Comparison of ENCODE assay signal across 1 cellular context in genomic region chr1:155244368-155245162, GRCh38.
TF ChIP-seq lines count a peak whose summit lies in the region.

No MANE protein-coding gene starts in this region.

TF ChIP-seq in K562, 482 proteins besides CTCF, POLR2A, EP300 and RAD21 (continued from another document and continues in another):
- peak; percentile 93 for TF ChIP-seq MEF2D (tag; conservative IDR thresholded peaks at IDR 0.05; ENCODE audit: low read depth)
- TF ChIP-seq HDGF (IDR thresholded peaks at IDR 0.05): no peak
- TF ChIP-seq ZNF408 (CRISPR knock-in tag; IDR thresholded peaks at IDR 0.05; ENCODE audit: low read depth): no peak
- peak; percentile 80 for TF ChIP-seq NUFIP1 (IDR thresholded peaks at IDR 0.05; ENCODE audit: partially characterized antibody)
- TF ChIP-seq ARID3A (IDR thresholded peaks at IDR 0.05; ENCODE audit: borderline replicate concordance, low read depth, low read length): peak; percentile 78; the same call in 1 of the 2 replicates
- TF ChIP-seq HDAC2 (IDR thresholded peaks at IDR 0.05): peak; percentile 100
- no peak for TF ChIP-seq RFX5 (IDR thresholded peaks at IDR 0.05; ENCODE audit: low read depth, low read length)
- TF ChIP-seq BRF2 (IDR thresholded peaks at IDR 0.05; ENCODE audit: borderline replicate concordance, insufficient read depth, insufficient read length): no peak
- no peak for TF ChIP-seq MTF1 (CRISPR knock-in tag; IDR thresholded peaks at IDR 0.05; ENCODE audit: borderline replicate concordance)
- TF ChIP-seq RBM25 (IDR thresholded peaks at IDR 0.05; ENCODE audit: low read depth, low read length, severe bottlenecking): peak; percentile 85
- no peak for TF ChIP-seq POLR3G (IDR thresholded peaks at IDR 0.05; ENCODE audit: extremely low read depth, insufficient read length, insufficient replicate concordance)
- peak; percentile 99 for TF ChIP-seq E2F1 (CRISPR knock-in tag; IDR thresholded peaks at IDR 0.05)
- peak; percentile 80 for TF ChIP-seq VEZF1 (CRISPR knock-in tag; IDR thresholded peaks at IDR 0.05)
- no peak for TF ChIP-seq SAFB2 (IDR thresholded peaks at IDR 0.05; ENCODE audit: borderline replicate concordance, low read depth, low read length, severe bottlenecking)
- TF ChIP-seq UBTF (IDR thresholded peaks at IDR 0.05; ENCODE audit: borderline replicate concordance in 1 of 2, low read depth in 2 of 2, low read length in 2 of 2): peak; percentile 46 to 74; a peak in 1 of 4 replicates
- 0 out of 2 replicates have a peak, but pooled peaks have one; percentile 57 for TF ChIP-seq STAT6 (CRISPR knock-in tag; IDR thresholded peaks at IDR 0.05)
- TF ChIP-seq GATAD2A (IDR thresholded peaks at IDR 0.05): peak; percentile 100
- peak; percentile 94 for TF ChIP-seq MAX (CRISPR knock-in tag; IDR thresholded peaks at IDR 0.05)
- peak; percentile 87 for TF ChIP-seq ZNF395 (CRISPR knock-in tag; IDR thresholded peaks at IDR 0.05)
- 0 out of 2 replicates have a peak, but pooled peaks have one; percentile 75 for TF ChIP-seq ERF (CRISPR knock-in tag; IDR thresholded peaks at IDR 0.05)
- TF ChIP-seq RNF2 (IDR thresholded peaks at IDR 0.05): peak; percentile 98
- TF ChIP-seq BRD9 (IDR thresholded peaks at IDR 0.05; ENCODE audit: low read depth, partially characterized antibody): peak; percentile 99
- TF ChIP-seq ZFX (CRISPR knock-in tag; IDR thresholded peaks at IDR 0.05): peak; percentile 47
- peak; percentile 61; the same call in 1 of the 2 replicates for TF ChIP-seq NR2F6 (CRISPR knock-in tag; IDR thresholded peaks at IDR 0.05)
- TF ChIP-seq C11orf30 (IDR thresholded peaks at IDR 0.05; ENCODE audit: low read depth): peak; percentile 78
- peak; percentile 39; the same call in 1 of the 2 replicates for TF ChIP-seq DEAF1 (CRISPR knock-in tag; IDR thresholded peaks at IDR 0.05)
- no peak for TF ChIP-seq HNRNPH1 (optimal IDR thresholded peaks at IDR 0.05; ENCODE audit: low read depth, low read length)
- TF ChIP-seq KLF1 (tag; IDR thresholded peaks at IDR 0.05): 0 out of 2 replicates have a peak, but pooled peaks have one; percentile 64
- TF ChIP-seq NONO (IDR thresholded peaks at IDR 0.05; ENCODE audit: low read depth in 2 of 2, low read length in 1 of 2): peak in 1 of 2 experiments; percentile 95; a peak in 1 of 4 replicates
- peak in 1 of 2 experiments; percentile 93; a peak in 3 of 4 replicates for TF ChIP-seq RCOR1 (IDR thresholded peaks at IDR 0.05; ENCODE audit: borderline replicate concordance in 1 of 2, low read depth in 2 of 2, low read length in 2 of 2)
- TF ChIP-seq ELF4 (CRISPR knock-in tag; IDR thresholded peaks at IDR 0.05): peak; percentile 96
- TF ChIP-seq DPF2 (IDR thresholded peaks at IDR 0.05): peak; percentile 97
- peak; percentile 73 for TF ChIP-seq DMBX1 (CRISPR knock-in tag; IDR thresholded peaks at IDR 0.05; ENCODE audit: borderline replicate concordance)
- 0 out of 2 replicates have a peak, but pooled peaks have one; percentile 5 for TF ChIP-seq PBX2 (CRISPR knock-in tag; IDR thresholded peaks at IDR 0.05; ENCODE audit: low read depth)
- peak; percentile 98 for TF ChIP-seq PBX2 (tag; conservative IDR thresholded peaks at IDR 0.05; ENCODE audit: low read depth)
- TF ChIP-seq ZNF717 (CRISPR knock-in tag; IDR thresholded peaks at IDR 0.05): no peak
- peak; percentile 69 for TF ChIP-seq ZBTB12 (CRISPR knock-in tag; IDR thresholded peaks at IDR 0.05)
- no peak for TF ChIP-seq TFAM (CRISPR knock-in tag; conservative IDR thresholded peaks at IDR 0.05)
- TF ChIP-seq PKNOX1 (IDR thresholded peaks at IDR 0.05): peak; percentile 98
- no peak for TF ChIP-seq ADNP (tag; IDR thresholded peaks at IDR 0.05)
- TF ChIP-seq EP400 (IDR thresholded peaks at IDR 0.05): peak; percentile 99
- TF ChIP-seq POLR2B (IDR thresholded peaks at IDR 0.05; ENCODE audit: low read depth, partially characterized antibody): peak; percentile 78
